In the genomic region with DNA sequence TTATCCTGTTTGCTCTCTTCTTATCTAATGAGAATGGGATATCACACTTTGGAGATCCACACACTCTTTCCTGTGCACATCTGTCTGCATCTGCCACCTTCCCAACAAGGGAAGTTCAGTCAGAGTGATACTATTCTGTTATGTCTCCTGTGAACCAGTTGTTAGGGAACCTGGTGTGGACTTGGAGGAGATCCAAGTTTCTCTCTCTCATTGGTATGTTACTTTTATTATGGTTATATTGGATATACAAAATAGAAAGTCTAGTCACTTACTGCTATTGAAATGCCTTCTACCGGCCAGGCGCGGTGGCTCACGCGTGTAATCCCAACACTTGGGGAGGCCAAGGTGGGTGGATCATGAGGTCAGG, we compare ENCODE assay signal across 30 cellular contexts. TPM values are rescaled to one million over a fixed set of nuclear protein-coding genes. Genes with fewer than 3 reads are reported as not detected.
DNase-seq lines count a peak whose midpoint lies in the region; ATAC-seq and TF ChIP-seq lines count a peak whose summit lies in the region.
"Had no signal": no experiment of that assay in that cellular context is flagged by ENCODE, and none has a peak within 500 bp of the region (broad histone marks: within the 10 kb centered on the region; RNA-seq: fewer than 3 reads in every experiment).

No MANE protein-coding gene starts in this region.

- intact Hi-C loops in Caco-2 (cut with micrococcal nuclease; ENCODE audit: unreplicated experiment) = no loop called here

- no peak for DNase-seq in Caco-2
- peak; percentile 6 for DNase-seq in KBM-7
- peak; percentile 7 for DNase-seq in astrocyte of the spinal cord (ENCODE audit: low read depth, low spot score)
- peak; percentile 41 for DNase-seq in kidney tubule cell (ENCODE audit: low spot score)
- no peak for DNase-seq in NOMO-1 treated with DMSO at 0.1 percent for 48 hours (lab: John Stamatoyannopoulos, UW; ENCODE audit: unreplicated experiment)
- no peak for DNase-seq in AG20443 (ENCODE audit: low spot score)
- DNase-seq: activated CD4-positive, alpha-beta T cell treated with anti-CD3 and anti-CD28 coated beads, Interleukin-2, amount 50 U/mL, for 1 hour; activated effector memory CD4-positive, alpha-beta T cell treated with Interleukin-2 at 50 U/mL for 16 hours; activated T-cell treated with anti-CD3 and anti-CD28 coated beads, Interleukin-2, amount 50 U/mL, for 1 hour; amygdala; C1 segment of cervical spinal cord; DND-41; HCEC 1CT; mesenchymal stem cell; NCI-H1092; NCI-H1694; NCI-H524; ovary; stimulated activated naive CD4-positive, alpha-beta T cell treated with Interleukin-2 at 50 U/mL for 16 hours; T-helper 1 cell; upper lobe of right lung had no signal

- TF ChIP-seq CTCF in Caco-2 (IDR thresholded peaks at IDR 0.05; ENCODE audit: insufficient read depth in 1 of 2, low read depth in 1 of 2, low read length in 1 of 2, severe bottlenecking in 1 of 2, unreplicated experiment in 1 of 2) (no peak), astrocyte of the spinal cord (IDR thresholded peaks at IDR 0.05; ENCODE audit: low read depth, low read length) (no peak)

- H3K4me3 Mint-ChIP-seq in Caco-2 (ENCODE audit: unreplicated experiment) = peak overlapping the region; percentile 63
- H3K4me3 Mint-ChIP-seq: activated B cell treated with CpG ODN at 0.5 μM for 24 hours had no signal

- H3K36me3 ChIP-seq in Caco-2 (ENCODE audit: control insufficient read depth, insufficient read depth, low read length) = no peaks in the 10 kb centered on the region
- H3K36me3 ChIP-seq: ovary, suprapubic skin, upper lobe of right lung had no signal

- H3K4me1 ChIP-seq in Caco-2 = peaks cover 13% of the 10 kb centered on the region; the same call in 1 of the 2 replicates
- H3K4me1 ChIP-seq: upper lobe of right lung had no signal

- H3K9me3 Mint-ChIP-seq in Caco-2 (ENCODE audit: unreplicated experiment) = peaks cover 10% of the 10 kb centered on the region

- peaks cover 9% of the 10 kb centered on the region for H3K9me3 ChIP-seq in Caco-2
- H3K9me3 ChIP-seq: upper lobe of right lung had no signal

- no peaks in the 10 kb centered on the region for H3K27me3 ChIP-seq in Caco-2 (replicated peaks; ENCODE audit: control insufficient read depth, insufficient read depth, low read length)
- H3K27me3 ChIP-seq: ovary had no signal

- peaks cover 12% of the 10 kb centered on the region for H3K36me3 Mint-ChIP-seq in Caco-2 (ENCODE audit: insufficient read depth, unreplicated experiment)

- no peak overlapping the region for H3K4me3 ChIP-seq in Caco-2 (ENCODE audit: low read depth, low read length)
- no peak overlapping the region for H3K4me3 ChIP-seq in astrocyte of the spinal cord (ENCODE audit: low read depth, low read length)
- H3K4me3 ChIP-seq: ovary, SK-N-MC, smooth muscle cell, suprapubic skin, upper lobe of right lung had no signal

- H3K4me1 Mint-ChIP-seq in Caco-2 (ENCODE audit: low read depth, unreplicated experiment) = peaks cover 16% of the 10 kb centered on the region

- peak overlapping the region; percentile 76 for H3K27ac Mint-ChIP-seq in Caco-2 (ENCODE audit: unreplicated experiment)
- H3K27ac Mint-ChIP-seq: activated B cell treated with CpG ODN at 0.5 μM for 24 hours; activated naive CD4-positive, alpha-beta T cell treated with anti-CD3 and anti-CD28 coated beads, Interleukin-2, amount 50 U/mL, for 72 hours; nephron progenitor cell had no signal

- ATAC-seq in GM21528 (IDR thresholded peaks at IDR 0.05; ENCODE audit: low FRiP score, unreplicated experiment) (no peak), GM18867 (IDR thresholded peaks at IDR 0.05; ENCODE audit: unreplicated experiment) (no peak)
- ATAC-seq: activated naive CD4-positive, alpha-beta T cell treated with anti-CD3 and anti-CD28 coated beads, Interleukin-2, amount 50 U/mL, for 72 hours; left lobe of liver; upper lobe of right lung had no signal

- in situ Hi-C loops in KBM-7 (cut with MboI; ENCODE audit: low pct_unique_long_range_greater_than_20kb, low sequenced_read_pairs) (no loop called here), astrocyte of the spinal cord (cut with HindIII; ENCODE audit: low sequenced_read_pairs) (no loop called here)

- CTCF ChIA-PET in Caco-2 (lab: Charles Lee) = interaction anchor here (1.2 kb wide), 1 partner anchor 36 kb away, joined by 3 read pairs; a partner anchor contains a TSS

- H3K27me3 Mint-ChIP-seq in Caco-2 (ENCODE audit: insufficient read depth, unreplicated experiment) = no peaks in the 10 kb centered on the region

- no TSS peak for BruUV-seq in Caco-2 (replicated peaks; lab: Mats Ljungman, UMichigan)

- POLR2A ChIA-PET in Caco-2 (lab: Charles Lee) = interaction anchor here (1.3 kb wide), 1 partner anchor 53 kb away, joined by 5 read pairs; a partner anchor contains a TSS

RNA-seq across cellular contexts. Expression of a gene that starts 3.3 kb away (rescaled TPM):
- 2.5 and 3.3 TPM in 2 replicates for total RNA-seq in Caco-2 (2022)
- total RNA-seq: activated B cell treated with CpG ODN at 0.5 μM for 24 hours had no signal

RNA-seq across cellular contexts. Expression of a gene that starts 23.8 kb away (rescaled TPM):
- total RNA-seq in Caco-2 (2022) = not detected in 2 replicates
- total RNA-seq: activated B cell treated with CpG ODN at 0.5 μM for 24 hours; activated naive CD4-positive, alpha-beta T cell treated with anti-CD3 and anti-CD28 coated beads, Interleukin-2, amount 50 U/mL, for 72 hours; ovary; smooth muscle cell; upper lobe of right lung had no signal

RNA-seq across cellular contexts. Expression of a gene that starts 36.0 kb away (rescaled TPM):
- 23.1 and 24.0 TPM in 2 replicates for total RNA-seq in Caco-2 (2022)

RNA-seq across cellular contexts. Expression of a gene that starts 38.4 kb away (rescaled TPM):
- 711 and 784 TPM in 2 replicates for total RNA-seq in Caco-2 (2022)
- total RNA-seq: activated B cell treated with CpG ODN at 0.5 μM for 24 hours; activated naive CD4-positive, alpha-beta T cell treated with anti-CD3 and anti-CD28 coated beads, Interleukin-2, amount 50 U/mL, for 72 hours; smooth muscle cell; upper lobe of right lung had no signal

RNA-seq across cellular contexts. Expression of a gene that starts 46.7 kb away (rescaled TPM):
- total RNA-seq in Caco-2 (2022) = 1.5 and 2.6 TPM in 2 replicates
- total RNA-seq: smooth muscle cell had no signal

Comparison
In these comparisons a context has a peak if more than half of its experiments do, and no peak if none do; other contexts are left out.
1. DNase-seq: peak in KBM-7 (single experiment), astrocyte of the spinal cord (single experiment) and kidney tubule cell (single experiment); none in Caco-2 (0 of 2), NOMO-1 treated with DMSO at 0.1 percent for 48 hours (single experiment) and AG20443 (single experiment).